ENCODE assay signal across 8 cellular contexts in the genomic region with DNA sequence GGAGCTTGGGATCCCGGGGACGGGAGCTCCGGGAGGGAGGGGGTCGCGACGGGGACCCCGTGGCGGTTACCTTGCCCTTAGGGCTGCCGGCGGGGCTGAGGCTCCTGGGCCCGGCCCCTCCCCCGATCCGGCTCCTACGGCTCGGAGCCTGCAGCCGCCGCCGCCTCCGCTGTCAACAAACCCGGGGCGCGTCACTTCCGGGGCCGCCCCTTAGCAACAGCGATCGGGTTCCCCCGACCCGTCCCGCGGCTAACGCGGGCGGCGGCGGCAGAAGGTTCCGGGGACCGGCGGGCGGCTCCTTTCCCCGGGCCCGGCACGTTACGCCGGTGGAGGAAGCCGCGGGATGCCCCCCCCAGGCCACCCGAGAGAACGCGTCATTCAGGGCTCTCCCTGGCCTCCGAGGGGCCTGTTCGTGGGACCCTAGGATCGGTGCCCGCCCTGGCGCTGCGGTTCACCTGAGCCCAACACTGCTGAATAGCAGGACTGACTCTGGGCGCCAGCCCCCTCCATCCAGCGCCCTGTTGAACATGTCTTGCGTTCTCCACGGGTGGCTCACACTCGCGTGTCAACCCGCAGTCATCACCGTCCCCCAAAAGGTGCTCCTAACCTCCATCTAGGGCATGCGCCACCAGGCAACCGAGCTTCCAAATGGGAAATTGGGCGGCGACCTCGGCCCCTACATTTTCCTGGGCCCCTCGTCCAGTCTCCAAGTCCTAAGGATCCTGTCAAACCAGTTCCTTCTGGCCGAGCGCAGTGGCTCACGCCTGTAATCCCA. TPM values are rescaled to one million over a fixed set of nuclear protein-coding genes. Genes with fewer than 3 reads are reported as not detected.
A peak's percentile ranks its signal among the peaks of the same experiment; 100 is the strongest.
DNase-seq lines count a peak whose midpoint lies in the region; ATAC-seq and TF ChIP-seq lines count a peak whose summit lies in the region.

Gene ZER1 (minus strand): TSS at position 183 of the 775 bp plus-strand sequence. CDS start 16,362 bp downstream, outside the sequence.

- H3K36me3 Mint-ChIP-seq in activated naive CD8-positive, alpha-beta T cell treated with anti-CD3 and anti-CD28 coated beads, Interleukin-2, amount 10 ng/mL, durations not matched to agents 7 days and 5 days: no peaks in the 10 kb centered on the region

- peak within 1 kb of the TSS; percentile 66 for H3K4me2 ChIP-seq in SU-DHL-6 (ENCODE audit: low read depth, low read length, poor library complexity, severe bottlenecking)
- H3K4me2 ChIP-seq in parathyroid adenoma (ENCODE audit: low read length): peak within 1 kb of the TSS; percentile 96

- DNase-seq in NCI-H1105 treated with DMSO at 0.1 percent for 48 hours (lab: John Stamatoyannopoulos, UW) (peak; percentile 74), Right ventricle myocardium superior (peak; percentile 97), tibial artery (peak; percentile 92 to 93)
- DNase-seq in activated naive CD8-positive, alpha-beta T cell treated with anti-CD3 and anti-CD28 coated beads, Interleukin-2, amount 10 ng/mL, durations not matched to agents 7 days and 5 days: peak; percentile 98

- peak; percentile 87 for ATAC-seq in HG02623 (IDR thresholded peaks at IDR 0.05; ENCODE audit: unreplicated experiment)
- ATAC-seq in activated naive CD8-positive, alpha-beta T cell treated with anti-CD3 and anti-CD28 coated beads, Interleukin-2, amount 10 ng/mL, durations not matched to agents 7 days and 5 days (ENCODE audit: low read depth): peak; percentile 90
- ATAC-seq in Right ventricle myocardium superior (ENCODE audit: poor library complexity): peak; percentile 99

- H3K27me3 ChIP-seq in SU-DHL-6 (ENCODE audit: low read length) (no peaks in the 10 kb centered on the region), parathyroid adenoma (ENCODE audit: control insufficient read depth, insufficient read depth, low read length) (no peaks in the 10 kb centered on the region), tibial artery (no peaks in the 10 kb centered on the region)

- peaks cover 14% of the 10 kb centered on the region for H3K4me1 Mint-ChIP-seq in activated naive CD8-positive, alpha-beta T cell treated with anti-CD3 and anti-CD28 coated beads, Interleukin-2, amount 10 ng/mL, durations not matched to agents 7 days and 5 days

- H3K27me3 Mint-ChIP-seq in activated naive CD8-positive, alpha-beta T cell treated with anti-CD3 and anti-CD28 coated beads, Interleukin-2, amount 10 ng/mL, durations not matched to agents 7 days and 5 days: no peaks in the 10 kb centered on the region

- H3K4me3 ChIP-seq in GM08714 (ENCODE audit: low read length) (peak within 1 kb of the TSS; percentile 90), SU-DHL-6 (ENCODE audit: insufficient read depth, low read length, poor library complexity, severe bottlenecking) (peak within 1 kb of the TSS; percentile 73), parathyroid adenoma (ENCODE audit: low read depth, low read length) (peak within 1 kb of the TSS; percentile 92), tibial artery (peak within 1 kb of the TSS; percentile 84 to 93)

- intact Hi-C loops in Right ventricle myocardium superior (cut with DNase I): no loop called here
- intact Hi-C loops in tibial artery (cut with DNase I; ENCODE audit: low total_unique reads): loop anchor here (2.0 kb wide), 1 partner anchor 15 kb away; the partner anchor contains the start of gene TBC1D13

- H3K27ac ChIP-seq in SU-DHL-6 (ENCODE audit: low read depth, low read length): no peak within 1 kb of the TSS; the same call in 1 of the 2 replicates
- peak within 1 kb of the TSS; percentile 79 for H3K27ac ChIP-seq in parathyroid adenoma
- H3K27ac ChIP-seq in tibial artery: peak within 1 kb of the TSS; percentile 93 to 96

- H3K9me3 ChIP-seq in SU-DHL-6 (ENCODE audit: insufficient read depth, low read length) (no peaks in the 10 kb centered on the region), parathyroid adenoma (ENCODE audit: control insufficient read depth, low read length) (no peaks in the 10 kb centered on the region), tibial artery (no peaks in the 10 kb centered on the region)

- TF ChIP-seq CTCF in SU-DHL-6 (IDR thresholded peaks at IDR 0.05; ENCODE audit: insufficient read depth, low read length, poor library complexity, severe bottlenecking) (no peak), parathyroid adenoma (IDR thresholded peaks at IDR 0.05) (no peak), tibial artery (IDR thresholded peaks at IDR 0.05) (no peak)

- no peaks in the 10 kb centered on the region for H3K9me2 ChIP-seq in SU-DHL-6 (replicated peaks; ENCODE audit: insufficient read depth, low read length)

- H3K9ac ChIP-seq in SU-DHL-6 (ENCODE audit: low read length) (peak within 1 kb of the TSS; percentile 68), parathyroid adenoma (peak within 1 kb of the TSS; percentile 72)

- H3K4me1 ChIP-seq in parathyroid adenoma: no peaks in the 10 kb centered on the region
- peaks cover 0 to 30% (median 19%) of the 10 kb centered on the region in 4 donors for H3K4me1 ChIP-seq in tibial artery

- H3K27ac Mint-ChIP-seq in activated naive CD8-positive, alpha-beta T cell treated with anti-CD3 and anti-CD28 coated beads, Interleukin-2, amount 10 ng/mL, durations not matched to agents 7 days and 5 days: peak within 1 kb of the TSS; percentile 97

- POLR2A ChIA-PET in activated naive CD8-positive, alpha-beta T cell treated with anti-CD3 and anti-CD28 coated beads, Interleukin-2, amount 10 ng/mL, durations not matched to agents 7 days and 5 days (lab: Charles Lee): interaction anchor here (0.7 to 2.9 kb wide), 10 partner anchors 14 to 854 kb away, joined by 3 to 18 read pairs (median 4); partner anchors contain the start of genes ENDOG, NTMT1, SPOUT1 and ZDHHC12

- no peaks in the 10 kb centered on the region for H3K9me3 Mint-ChIP-seq in activated naive CD8-positive, alpha-beta T cell treated with anti-CD3 and anti-CD28 coated beads, Interleukin-2, amount 10 ng/mL, durations not matched to agents 7 days and 5 days

- H3K36me3 ChIP-seq in SU-DHL-6 (ENCODE audit: low read length) (no peaks in the 10 kb centered on the region), parathyroid adenoma (ENCODE audit: control insufficient read depth, insufficient read depth, low read length) (no peaks in the 10 kb centered on the region), tibial artery (peaks cover 0 to 10% (median 0%) of the 10 kb centered on the region in 3 donors)

- peak within 1 kb of the TSS; percentile 85 for H2AFZ ChIP-seq in SU-DHL-6 (ENCODE audit: low read depth, low read length, severe bottlenecking)
- H2AFZ ChIP-seq in parathyroid adenoma: peak within 1 kb of the TSS; percentile 96

- H3K79me2 ChIP-seq in SU-DHL-6 (ENCODE audit: insufficient read depth, low read length) (no peaks in the 10 kb centered on the region), parathyroid adenoma (peaks cover 25% of the 10 kb centered on the region)

- 0 out of 2 replicates have a peak, but pooled peaks cover 11% of the 10 kb centered on the region for H3F3A ChIP-seq in SU-DHL-6 (ENCODE audit: insufficient read depth)

- H4K20me1 ChIP-seq in SU-DHL-6 (ENCODE audit: low read depth, low read length): no peaks in the 10 kb centered on the region

- peak within 1 kb of the TSS; percentile 98 for H3K4me3 Mint-ChIP-seq in activated naive CD8-positive, alpha-beta T cell treated with anti-CD3 and anti-CD28 coated beads, Interleukin-2, amount 10 ng/mL, durations not matched to agents 7 days and 5 days

RNA-seq across cellular contexts. Expression of gene ZER1, which starts in this region (rescaled TPM):
- total RNA-seq in activated naive CD8-positive, alpha-beta T cell treated with anti-CD3 and anti-CD28 coated beads, Interleukin-2, amount 10 ng/mL, durations not matched to agents 7 days and 5 days: 10 to 100 TPM; 27.1 to 29.2 TPM
- 57.3 TPM for total RNA-seq in Right ventricle myocardium superior
